Comparison of ENCODE assay signal across 15 cellular contexts in the genomic region with DNA sequence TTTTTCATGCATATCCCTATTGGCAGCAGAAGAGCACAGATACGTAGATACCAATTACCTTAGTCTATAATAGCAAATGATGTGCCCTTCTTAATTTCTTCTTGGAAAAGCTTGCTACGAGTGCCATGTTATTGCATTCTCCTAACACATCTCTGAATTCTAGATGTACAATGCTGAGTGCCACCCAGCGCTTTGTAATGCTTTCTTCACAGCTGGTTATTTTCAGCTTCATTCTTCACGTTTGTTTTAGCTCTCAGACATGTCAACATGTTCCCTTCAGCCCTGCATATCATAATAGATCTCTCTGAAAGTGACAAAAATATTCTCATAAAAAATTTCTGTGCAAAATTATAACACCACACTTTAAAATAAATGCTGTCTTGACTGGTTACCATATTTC.
DNase-seq lines count a peak whose midpoint lies in the region.
"Had no signal": no experiment of that assay in that cellular context is flagged by ENCODE, and none has a peak within 500 bp of the region (broad histone marks: within the 10 kb centered on the region; RNA-seq: fewer than 3 reads in every experiment).

No MANE protein-coding gene starts in this region.

- DNase-seq in SHP77 (lab: John Stamatoyannopoulos, UW), result peak; percentile 59 to 65
- DNase-seq in SHP77 treated with DMSO at 0.1 percent for 48 hours (lab: John Stamatoyannopoulos, UW), result no peak
- peak; percentile 28 for DNase-seq in NCI-H345 (lab: John Stamatoyannopoulos, UW)
- peak; percentile 19 for DNase-seq in NCI-H345 treated with DMSO at 0.1 percent for 48 hours (lab: John Stamatoyannopoulos, UW; ENCODE audit: unreplicated experiment)
- peak; percentile 48 for DNase-seq in inferior parietal cortex (ENCODE audit: extremely low spot score)
- no peak for DNase-seq in activated CD4-positive, alpha-beta T cell treated with anti-CD3 and anti-CD28 coated beads for 1 hour
- no peak for DNase-seq in DMS153 (lab: John Stamatoyannopoulos, UW)
- DNase-seq: ACHN; BE2C; C1 segment of cervical spinal cord; CD4-positive, CD25-positive, alpha-beta regulatory T cell; CD8-positive, alpha-beta memory T cell; COR-L47; DMS 273 treated with DMSO at 0.1 percent for 48 hours; GM23248 had no signal

Comparison
In these comparisons a context has a peak if more than half of its experiments do, and no peak if none do; other contexts are left out.
1. DNase-seq: peak in SHP77 (2 of 2), NCI-H345 (single experiment), NCI-H345 treated with DMSO at 0.1 percent for 48 hours (single experiment) and inferior parietal cortex (single experiment); none in SHP77 treated with DMSO at 0.1 percent for 48 hours (single experiment), activated CD4-positive, alpha-beta T cell treated with anti-CD3 and anti-CD28 coated beads for 1 hour (single experiment) and DMS153 (single experiment).